Comparison of ENCODE assay signal across 1 cellular context in genomic region chr17:4939804-4940624, GRCh38.
TF ChIP-seq lines count a peak whose summit lies in the region.

Gene RNF167 (plus strand): TSS chr17:4940268. CDS start chr17:4940910, 642 bp downstream.
Gene SLC25A11 (minus strand): TSS chr17:4940046. CDS start chr17:4939910, 136 bp downstream.

TF ChIP-seq in A549, 52 proteins besides CTCF, POLR2A, EP300 and RAD21 (continued from another document):
- TF ChIP-seq ELK1 (IDR thresholded peaks at IDR 0.05; ENCODE audit: low read depth, low read length) (no peak), SREBF2 (IDR thresholded peaks at IDR 0.05) (no peak), ZSCAN20 (CRISPR knock-in tag; IDR thresholded peaks at IDR 0.05) (no peak), RARB (CRISPR knock-in tag; IDR thresholded peaks at IDR 0.05) (no peak), TP53 (CRISPR knock-in tag; IDR thresholded peaks at IDR 0.05) (no peak), HOXB13 (CRISPR knock-in tag; IDR thresholded peaks at IDR 0.05; ENCODE audit: low read depth) (no peak), EHMT2 (IDR thresholded peaks at IDR 0.05; ENCODE audit: low read depth) (no peak), MAFK (IDR thresholded peaks at IDR 0.05; ENCODE audit: partially characterized antibody) (no peak), HMGXB4 (CRISPR knock-in tag; IDR thresholded peaks at IDR 0.05; ENCODE audit: borderline replicate concordance) (no peak), HEYL (CRISPR knock-in tag; IDR thresholded peaks at IDR 0.05) (no peak), JUN (IDR thresholded peaks at IDR 0.05) (peak; percentile 48 to 81; a peak in 4 of 5 replicates), POLR2AphosphoS2 (conservative IDR thresholded peaks at IDR 0.05; ENCODE audit: low read length) (no peak), ESRRA (IDR thresholded peaks at IDR 0.05; ENCODE audit: borderline replicate concordance, low read length) (0 out of 2 replicates have a peak, but pooled peaks have one; percentile 51), MAZ (IDR thresholded peaks at IDR 0.05; ENCODE audit: borderline replicate concordance, low read depth, low read length) (0 out of 2 replicates have a peak, but pooled peaks have one; percentile 30), HOXA7 (CRISPR knock-in tag; IDR thresholded peaks at IDR 0.05) (no peak), CBX8 (IDR thresholded peaks at IDR 0.05) (no peak), RCOR1 (IDR thresholded peaks at IDR 0.05; ENCODE audit: low read depth, low read length) (no peak), JUNB (IDR thresholded peaks at IDR 0.05) (no peak), ZC3H11A (IDR thresholded peaks at IDR 0.05) (no peak), FOSL2 (IDR thresholded peaks at IDR 0.05) (no peak), FOSL2 (CRISPR knock-in tag; IDR thresholded peaks at IDR 0.05) (no peak), HES2 (IDR thresholded peaks at IDR 0.05) (no peak), NR3C1 (IDR thresholded peaks at IDR 0.05) (no peak), FOSB (CRISPR knock-in tag; IDR thresholded peaks at IDR 0.05) (no peak), EHF (CRISPR knock-in tag; IDR thresholded peaks at IDR 0.05) (no peak), PBX3 (IDR thresholded peaks at IDR 0.05) (peak; percentile 21; the same call in 1 of the 2 replicates), MAX (IDR thresholded peaks at IDR 0.05) (peak; percentile 76), E2F6 (IDR thresholded peaks at IDR 0.05; ENCODE audit: borderline replicate concordance, low read depth) (peak; percentile 61), ATOH8 (CRISPR knock-in tag; IDR thresholded peaks at IDR 0.05; ENCODE audit: low read depth) (no peak)
